9 cellular contexts compared by ENCODE assay signal in genomic region chr1:206803221-206803730, GRCh38. TPM values are rescaled to one million over a fixed set of nuclear protein-coding genes. Genes with fewer than 3 reads are reported as not detected.
DNase-seq lines count a peak whose midpoint lies in the region; ATAC-seq, FAIRE-seq and TF ChIP-seq lines count a peak whose summit lies in the region.
"Had no signal": no experiment of that assay in that cellular context is flagged by ENCODE, and none has a peak within 500 bp of the region (broad histone marks: within the 10 kb centered on the region; RNA-seq: fewer than 3 reads in every experiment).

No MANE protein-coding gene starts in this region.

- H3K4me2 ChIP-seq in GM12878 (ENCODE audit: control insufficient read depth, insufficient read depth) = peak overlapping the region; percentile 65

- TF ChIP-seq CTCF in GM12878 (IDR thresholded peaks at IDR 0.05 in 2 of 3, conservative IDR thresholded peaks at IDR 0.05 in 1 of 3; ENCODE audit: control insufficient read depth in 2 of 3, extremely low read depth in 1 of 3, insufficient read depth in 1 of 3, low read depth in 3 of 3, low read length in 3 of 3) = no peak
- TF ChIP-seq CTCF in kidney (IDR thresholded peaks at IDR 0.05; ENCODE audit: borderline replicate concordance, extremely low read depth, insufficient read depth) = no peak

- SMC1A ChIA-PET in GM12878 (lab: Charles Lee; ENCODE audit: uncharacterized antibody, unreplicated experiment) = interaction anchor here (0.6 to 14.9 kb wide), 30 partner anchors 8 to 179 kb away, joined by 3 to 417 read pairs (median 8); partner anchors contain the start of genes DYRK3, IL10 and IL19

- TF ChIP-seq RAD21 in GM12878 (IDR thresholded peaks at IDR 0.05; ENCODE audit: insufficient read depth, low read depth, low read length) = peak; percentile 9; the same call in 1 of the 2 replicates

- RAD21 ChIA-PET in GM12878 (lab: Charles Lee; ENCODE audit: unreplicated experiment) = interaction anchor here (0.8 to 14.8 kb wide), 14 partner anchors 8 to 191 kb away, joined by 3 to 297 read pairs (median 8); partner anchors contain the start of genes EIF2D, IL10 and IL19

- no peaks in the 10 kb centered on the region for H4K20me1 ChIP-seq in GM12878 (ENCODE audit: control insufficient read depth, insufficient read depth)

- TF ChIP-seq POLR2A in GM12892 (IDR thresholded peaks at IDR 0.05; ENCODE audit: low read depth, low read length) (no peak), GM12878 (IDR thresholded peaks at IDR 0.05; ENCODE audit: low read depth, low read length) (peak; percentile 26; the same call in 1 of the 2 replicates)

- H3K36me3 ChIP-seq in GM12878 (ENCODE audit: control insufficient read depth in 2 of 2, insufficient read depth in 2 of 2, low read length in 1 of 2) (no peaks in the 10 kb centered on the region), kidney (ENCODE audit: control insufficient read depth in 1 of 2, insufficient read depth in 2 of 2, low read length in 2 of 2) (no peaks in the 10 kb centered on the region), SJCRH30 (no peaks in the 10 kb centered on the region)
- H3K36me3 ChIP-seq: pancreas had no signal

- peak; percentile 98 to 99 for TF ChIP-seq EP300 in GM12878 (IDR thresholded peaks at IDR 0.05; ENCODE audit: borderline replicate concordance in 1 of 2, control insufficient read depth in 1 of 2, low read depth in 2 of 2, low read length in 2 of 2)

- 0% methylated on average over 8 of the region's 8 CpGs for WGBS in GM12878 (ENCODE audit: insufficient coverage, insufficient replicate concordance, low lambda C conversion rate, missing lambda C conversion rate)

- peaks cover 20% of the 10 kb centered on the region for H3K4me1 ChIP-seq in GM12878 (ENCODE audit: control insufficient read depth, insufficient read depth, low read length)
- no peaks in the 10 kb centered on the region for H3K4me1 ChIP-seq in kidney (ENCODE audit: control insufficient read depth in 1 of 2, insufficient read depth in 1 of 2, low read depth in 1 of 2, low read length in 2 of 2)
- no peaks in the 10 kb centered on the region for H3K4me1 ChIP-seq in SJCRH30

- H3K9ac ChIP-seq in GM12878 (ENCODE audit: control insufficient read depth, insufficient read depth, low read length) (peak overlapping the region; percentile 28), kidney (ENCODE audit: low read length in 2 of 2) (no peak overlapping the region)

- H3K4me3 ChIP-seq in GM12878 (no peak overlapping the region), kidney (ENCODE audit: low read length in 2 of 2) (no peak overlapping the region), SJCRH30 (no peak overlapping the region)
- H3K4me3 ChIP-seq: pancreas had no signal

- no peaks in the 10 kb centered on the region for H3K79me2 ChIP-seq in GM12878 (ENCODE audit: control insufficient read depth, insufficient read depth, low read length)

- intact Hi-C loops in GM12878 (cut with micrococcal nuclease; ENCODE audit: unreplicated experiment) = loop anchor here (1.0 to 10.0 kb wide), 4 partner anchors 19 to 198 kb away; partner anchors contain the start of gene IL19
- intact Hi-C loops in posterior cingulate gyrus (cut with DNase I) = no loop called here
- intact Hi-C loops in kidney (cut with DNase I) = no loop called here

- no peak overlapping the region for H2AFZ ChIP-seq in GM12878 (ENCODE audit: control insufficient read depth, low read depth, low read length)

- BruUV-seq in GM12878 (replicated peaks; lab: Mats Ljungman, UMichigan) = no TSS peak

- H3K9me3 ChIP-seq in GM12878 (replicated peaks; ENCODE audit: control insufficient read depth, insufficient read depth, low read length) (no peaks in the 10 kb centered on the region), kidney (ENCODE audit: control insufficient read depth in 1 of 2, low read length in 2 of 2) (no peaks in the 10 kb centered on the region), SJCRH30 (replicated peaks) (no peaks in the 10 kb centered on the region)
- H3K9me3 ChIP-seq: pancreas had no signal

- H3K27me3 ChIP-seq in GM12878 (replicated peaks in 1 of 2; ENCODE audit: control insufficient read depth in 2 of 2, insufficient read depth in 2 of 2, low read length in 1 of 2) (no peaks in the 10 kb centered on the region), SJCRH30 (no peaks in the 10 kb centered on the region)
- H3K27me3 ChIP-seq: pancreas had no signal

- H3K27ac ChIP-seq in GM12878 (ENCODE audit: control insufficient read depth, insufficient read depth) (peak overlapping the region; percentile 55), kidney (ENCODE audit: low read depth in 2 of 2, low read length in 2 of 2) (no peak overlapping the region), SJCRH30 (no peak overlapping the region)
- H3K27ac ChIP-seq: pancreas had no signal

- DNase-seq in GM12892 (ENCODE audit: insufficient read length) = peak; percentile 34
- peak; percentile 48 to 98 (median 75) for DNase-seq in T-helper 1 cell
- peak; percentile 98 for DNase-seq in GM12878 (ENCODE audit: low read depth, low spot score)
- peak; percentile 71 to 96 (median 84) for DNase-seq in stimulated activated naive CD4-positive, alpha-beta T cell (lab: John Stamatoyannopoulos, UW)
- DNase-seq in posterior cingulate gyrus = no peak
- no peak for DNase-seq in kidney
- no peak for DNase-seq in SJCRH30
- DNase-seq: pancreas had no signal

- POLR2A ChIA-PET in GM12878 (lab: Charles Lee) = interaction anchor here (0.6 to 5.1 kb wide), 15 partner anchors 9 to 166 kb away, joined by 3 to 41 read pairs (median 4); partner anchors contain the start of genes IL10 and IL19

- in situ Hi-C loops in GM12878 (cut with MboI) = loop anchor here (5.0 kb wide), 1 partner anchor 66 kb away; no protein-coding TSS in a partner anchor

- peak; percentile 97 for FAIRE-seq in GM12892 (lab: Jason Lieb, UNC)
- FAIRE-seq in GM12878 (lab: Jason Lieb, UNC) = peak; percentile 99
- no peak for FAIRE-seq in kidney (lab: Jason Lieb, UNC)
- FAIRE-seq: pancreas had no signal

- peak; percentile 86 for ATAC-seq in HG02623 (IDR thresholded peaks at IDR 0.05; ENCODE audit: unreplicated experiment)
- ATAC-seq in GM12878 = peak; percentile 97

- CTCF ChIA-PET in GM12878 (lab: Yijun Ruan, JAX) = interaction anchor here (0.9 to 18.5 kb wide), 16 partner anchors 9 to 179 kb away, joined by 3 to 805 read pairs (median 11); partner anchors contain the start of genes IL10 and IL19

TF ChIP-seq in GM12878, 131 proteins besides CTCF, POLR2A, EP300 and RAD21 (continues in another document):
- TF ChIP-seq NFYA (IDR thresholded peaks at IDR 0.05; ENCODE audit: borderline replicate concordance, low read depth, low read length) (no peak), ELK1 (IDR thresholded peaks at IDR 0.05; ENCODE audit: low read depth, low read length) (peak; percentile 69; the same call in 1 of the 2 replicates)

RNA-seq across cellular contexts. Expression of gene IL10, which starts 31.0 kb away (rescaled TPM):
- polyA plus RNA-seq in GM12892 (2012; ENCODE audit: missing spikeins) = 5.2 TPM
- total RNA-seq in GM12878 (2013; cell fraction: nucleolus; rRNA removed) = 1.5 and 3.6 TPM in 2 replicates
- total RNA-seq in GM12878 (2014; rRNA removed) (1.0 and 1.1 TPM in 2 replicates), GM12878 (2014; rRNA removed; fragmentation: Illumina TruSeq; extraction: Trizol) (1.4 and 1.6 TPM in 2 replicates), GM12878 (2021) (0.67 and 1.1 TPM in 2 replicates), kidney (2.5 TPM)
- 4.4 TPM for polyA plus RNA-seq in GM12878 (2011; ENCODE audit: low read depth)
- polyA plus RNA-seq in GM12878 (2011; rRNA removed) (5.0 and 6.3 TPM in 2 replicates), GM12878 (2014; fragmentation: Illumina TruSeq; extraction: Trizol) (1.4 and 1.8 TPM in 2 replicates), GM12878 (2014; fragmentation: Nextera tagmentation; extraction: Ambion mirVana) (1 to 10 TPM; 1.2 to 1.6 TPM), GM12878 (2014; rRNA removed) (0.92 and 1.5 TPM in 2 replicates), GM12878 (2016; fragmentation: Nextera tagmentation; extraction: Ambion mirVana) (under 1 TPM; 0.34 to 0.70 TPM), kidney (ENCODE audit: insufficient read depth, low read depth, low replicate concordance) (0.49 TPM)
- 3.0 and 5.2 TPM in 2 replicates for polyA plus RNA-seq in GM12878 (2011; cell fraction: cytosol; rRNA removed)
- polyA plus RNA-seq in GM12878 (2011; cell fraction: nucleus; rRNA removed) = 1.0 and 1.4 TPM in 2 replicates
- polyA plus RNA-seq in GM12878 (2012) = 2.8 and 5.5 TPM in 2 replicates
- 3.7 and 6.0 TPM in 2 replicates for polyA minus RNA-seq in GM12878 (2011; rRNA and poly(A)+ RNA removed)
- polyA minus RNA-seq in GM12878 (2011; cell fraction: cytosol; rRNA and poly(A)+ RNA removed) = 1.1 and 2.1 TPM in 2 replicates
- polyA minus RNA-seq in GM12878 (2011; cell fraction: nucleus; rRNA and poly(A)+ RNA removed) = 4.7 and 5.2 TPM in 2 replicates
- 0.16 TPM in 1 of 2 replicates, not detected in the other for total RNA-seq in SJCRH30 (2014; rRNA removed; shearing (Covaris generic))

RNA-seq across cellular contexts. Expression of gene IL19, which starts 32.7 kb away (rescaled TPM):
- polyA plus RNA-seq in GM12892 (2012; ENCODE audit: missing spikeins) = not detected
- total RNA-seq in GM12878 (2013; cell fraction: nucleolus; rRNA removed) = not detected in 2 replicates
- total RNA-seq in GM12878 (2014; rRNA removed) (0.38 TPM in 1 of 2 replicates, not detected in the other), GM12878 (2014; rRNA removed; fragmentation: Illumina TruSeq; extraction: Trizol) (not detected in 2 replicates), GM12878 (2021) (not detected in 2 replicates), kidney (3.6 TPM)
- 0.30 TPM for polyA plus RNA-seq in GM12878 (2011; ENCODE audit: low read depth)
- polyA plus RNA-seq in GM12878 (2011; rRNA removed) (0.72 and 0.73 TPM in 2 replicates), GM12878 (2014; fragmentation: Illumina TruSeq; extraction: Trizol) (0.32 TPM in 1 of 2 replicates, not detected in the other), GM12878 (2014; fragmentation: Nextera tagmentation; extraction: Ambion mirVana) (under 1 TPM; 0.27 to 0.29 TPM), GM12878 (2014; rRNA removed) (0.10 TPM in 1 of 2 replicates, not detected in the other), GM12878 (2016; fragmentation: Nextera tagmentation; extraction: Ambion mirVana) (not detected), kidney (ENCODE audit: insufficient read depth, low read depth, low replicate concordance) (0.41 TPM)
- 0.33 and 0.63 TPM in 2 replicates for polyA plus RNA-seq in GM12878 (2011; cell fraction: cytosol; rRNA removed)
- 0.70 and 1.2 TPM in 2 replicates for polyA plus RNA-seq in GM12878 (2011; cell fraction: nucleus; rRNA removed)
- 0.65 TPM in 1 of 2 replicates, not detected in the other for polyA plus RNA-seq in GM12878 (2012)
- polyA minus RNA-seq in GM12878 (2011; rRNA and poly(A)+ RNA removed) = 0.37 and 0.41 TPM in 2 replicates
- polyA minus RNA-seq in GM12878 (2011; cell fraction: cytosol; rRNA and poly(A)+ RNA removed) = not detected in 2 replicates
- polyA minus RNA-seq in GM12878 (2011; cell fraction: nucleus; rRNA and poly(A)+ RNA removed) = 0.24 TPM in 1 of 2 replicates, not detected in the other
- not detected in 2 replicates for total RNA-seq in SJCRH30 (2014; rRNA removed; shearing (Covaris generic))
- total RNA-seq: pancreas had no signal
- polyA plus RNA-seq: pancreas had no signal

Comparison
In these comparisons a context has a peak if more than half of its experiments do, and no peak if none do; other contexts are left out.
1. DNase-seq: peak in GM12892 (single experiment), T-helper 1 cell (5 of 5), GM12878 (single experiment) and stimulated activated naive CD4-positive, alpha-beta T cell (6 of 6); none in posterior cingulate gyrus (0 of 10), kidney (single experiment) and SJCRH30 (0 of 2).